Comparison of ENCODE assay signal across 17 cellular contexts in the genomic region with DNA sequence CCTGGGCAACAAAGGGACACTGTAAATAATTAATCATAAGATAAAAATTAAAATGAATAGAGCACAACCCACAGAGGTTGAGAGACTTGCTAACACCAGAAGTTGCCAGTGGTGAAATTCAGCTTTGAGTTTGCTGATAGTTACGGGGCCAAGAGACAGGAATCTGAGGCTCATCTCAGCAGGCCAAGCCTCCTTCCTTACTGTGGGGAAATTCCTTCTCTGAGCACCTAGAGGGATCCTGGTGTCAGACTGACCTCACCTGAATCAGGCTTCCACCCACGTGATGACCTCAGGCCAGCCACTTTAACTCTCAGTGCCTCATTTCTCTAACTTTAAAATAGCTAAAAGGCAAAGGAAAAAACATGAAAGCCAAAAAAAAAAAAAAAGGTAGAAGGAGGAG. TPM values are rescaled to one million over a fixed set of nuclear protein-coding genes. Genes with fewer than 3 reads are reported as not detected.
DNase-seq lines count a peak whose midpoint lies in the region; TF ChIP-seq lines count a peak whose summit lies in the region.
"Had no signal": no experiment of that assay in that cellular context is flagged by ENCODE, and none has a peak within 500 bp of the region (broad histone marks: within the 10 kb centered on the region; RNA-seq: fewer than 3 reads in every experiment).

No MANE protein-coding gene starts in this region.

- H3K9me2 ChIP-seq in PC-9 (ENCODE audit: insufficient read depth), result no peaks in the 10 kb centered on the region

- no peaks in the 10 kb centered on the region for H4K20me1 ChIP-seq in PC-9 (ENCODE audit: insufficient read depth)

- H3K36me3 ChIP-seq in Caco-2 (ENCODE audit: control insufficient read depth, insufficient read depth, low read length) (no peaks in the 10 kb centered on the region), PC-9 (ENCODE audit: low read depth) (no peaks in the 10 kb centered on the region), esophagus (ENCODE audit: control insufficient read depth in 2 of 2, insufficient read depth in 2 of 2, low read length in 1 of 2) (no peaks in the 10 kb centered on the region), A673 (ENCODE audit: insufficient read depth, low read length, poor library complexity, severe bottlenecking) (no peaks in the 10 kb centered on the region)

- peak overlapping the region; percentile 85 for H3K27ac Mint-ChIP-seq in Caco-2 (ENCODE audit: unreplicated experiment)
- H3K27ac Mint-ChIP-seq in mesothelial cell of epicardium, result peak overlapping the region; percentile 41

- no peaks in the 10 kb centered on the region for H3K27me3 ChIP-seq in Caco-2 (replicated peaks; ENCODE audit: control insufficient read depth, insufficient read depth, low read length)
- no peaks in the 10 kb centered on the region for H3K27me3 ChIP-seq in PC-9 (ENCODE audit: insufficient read depth, low read depth)
- H3K27me3 ChIP-seq in esophagus (ENCODE audit: control insufficient read depth in 1 of 2, insufficient read depth in 2 of 2, low read length in 2 of 2), result no peaks in the 10 kb centered on the region
- H3K27me3 ChIP-seq in A673 (replicated peaks; ENCODE audit: insufficient read depth, low read depth, low read length, poor library complexity), result no peaks in the 10 kb centered on the region

- intact Hi-C loops in Caco-2 (cut with micrococcal nuclease; ENCODE audit: unreplicated experiment), result loop anchor here (2.0 to 5.0 kb wide), 2 partner anchors 118 to 183 kb away; partner anchors contain the start of genes PMM2 and TMEM186
- intact Hi-C loops in PC-9 (cut with micrococcal nuclease; ENCODE audit: unreplicated experiment), result loop anchor here (2.0 to 5.0 kb wide), 2 partner anchors 118 to 203 kb away; partner anchors contain the start of genes LITAFD, PMM2 and TMEM186
- intact Hi-C loops in A673 (cut with micrococcal nuclease; ENCODE audit: unreplicated experiment), result no loop called here

- H3K9me3 ChIP-seq in Caco-2 (no peaks in the 10 kb centered on the region), PC-9 (ENCODE audit: insufficient read depth, low read depth) (no peaks in the 10 kb centered on the region), esophagus (ENCODE audit: control insufficient read depth in 2 of 2, insufficient read depth in 1 of 2, low read depth in 1 of 2, low read length in 1 of 2) (no peaks in the 10 kb centered on the region), A673 (ENCODE audit: low read depth, low read length, poor library complexity, severe bottlenecking) (no peaks in the 10 kb centered on the region)

- peaks cover 34% of the 10 kb centered on the region for H3F3A ChIP-seq in PC-9 (ENCODE audit: insufficient read depth, low read depth)

- peaks cover 10% of the 10 kb centered on the region for H3K9me3 Mint-ChIP-seq in Caco-2 (ENCODE audit: unreplicated experiment)
- peaks cover 5% of the 10 kb centered on the region for H3K9me3 Mint-ChIP-seq in mesothelial cell of epicardium

- CTCF ChIA-PET in Caco-2 (lab: Charles Lee) (interaction anchor here (1.6 kb wide), 1 partner anchor 112 kb away, joined by 5 read pairs; no protein-coding TSS in a partner anchor), PC-9 (lab: Charles Lee) (interaction anchor here (0.6 kb wide), 1 partner anchor 394 kb away, joined by 7 read pairs; no protein-coding TSS in a partner anchor), A673 (lab: Charles Lee) (no interaction called here)

- H3K4me1 ChIP-seq in Caco-2 (peaks cover 48% of the 10 kb centered on the region), PC-9 (replicated peaks; ENCODE audit: insufficient read depth) (peaks cover 64% of the 10 kb centered on the region), esophagus (ENCODE audit: control insufficient read depth in 2 of 2, insufficient read depth in 2 of 2, low read length in 1 of 2) (peaks cover 3 to 18% of the 10 kb centered on the region in 2 donors), A673 (ENCODE audit: insufficient read depth, low read length, poor library complexity, severe bottlenecking) (peaks cover 12% of the 10 kb centered on the region)

- POLR2A ChIA-PET in Caco-2 (lab: Charles Lee) (no interaction called here), PC-9 (lab: Charles Lee; ENCODE audit: unreplicated experiment) (interaction anchor here (0.5 to 0.6 kb wide), 3 partner anchors 57 to 130 kb away, joined by 3 to 5 read pairs (median 3); no protein-coding TSS in a partner anchor), A673 (lab: Charles Lee; ENCODE audit: low non-redundant PET) (no interaction called here)

- H3K4me2 ChIP-seq in PC-9, result peak overlapping the region; percentile 55
- H3K4me2 ChIP-seq: KMS-11 had no signal

- H3K36me3 Mint-ChIP-seq in Caco-2 (ENCODE audit: insufficient read depth, unreplicated experiment) (peaks cover 32% of the 10 kb centered on the region), mesothelial cell of epicardium (peaks cover 3% of the 10 kb centered on the region)

- BruUV-seq in Caco-2 (replicated peaks; lab: Mats Ljungman, UMichigan), result no TSS peak
- no TSS peak for BruUV-seq in PC-9 (replicated peaks; lab: Mats Ljungman, UMichigan)
- BruUV-seq in A673 (replicated peaks; lab: Mats Ljungman, UMichigan), result no TSS peak

- no peaks in the 10 kb centered on the region for H3K79me2 ChIP-seq in PC-9 (ENCODE audit: low read depth)

- no peaks in the 10 kb centered on the region for H3K27me3 Mint-ChIP-seq in Caco-2 (ENCODE audit: insufficient read depth, unreplicated experiment)
- no peaks in the 10 kb centered on the region for H3K27me3 Mint-ChIP-seq in mesothelial cell of epicardium (ENCODE audit: low read depth)

- peak; percentile 43 to 46 for DNase-seq in Caco-2
- DNase-seq in PC-9, result peak; percentile 50 to 77
- DNase-seq in mesothelial cell of epicardium (ENCODE audit: low spot score in 2 of 2, unreplicated experiment in 2 of 2), result no peak
- DNase-seq in hippocampal formation (lab: John Stamatoyannopoulos, UW), result no peak
- no peak for DNase-seq in cerebellar cortex (ENCODE audit: low spot score)
- DNase-seq in A673 (ENCODE audit: low spot score), result no peak
- DNase-seq in NCI-H1417 treated with DMSO at 0.1 percent for 48 hours (lab: John Stamatoyannopoulos, UW), result no peak
- DNase-seq: H7, NCI-H1048, NCI-H146, NCI-H2081, NCI-H510A treated with DMSO at 0.1 percent for 48 hours, NCI-H82, Right ventricle myocardium superior had no signal

- H3K4me1 Mint-ChIP-seq in Caco-2 (ENCODE audit: low read depth, unreplicated experiment) (peaks cover 25% of the 10 kb centered on the region), mesothelial cell of epicardium (peaks cover 48% of the 10 kb centered on the region)

- no peak for TF ChIP-seq CTCF in Caco-2 (IDR thresholded peaks at IDR 0.05; ENCODE audit: insufficient read depth in 1 of 2, low read depth in 1 of 2, low read length in 1 of 2, severe bottlenecking in 1 of 2, unreplicated experiment in 1 of 2)
- TF ChIP-seq CTCF in PC-9 (conservative IDR thresholded peaks at IDR 0.05), result no peak
- no peak for TF ChIP-seq CTCF in mesothelial cell of epicardium (IDR thresholded peaks at IDR 0.05; ENCODE audit: unreplicated experiment)
- no peak for TF ChIP-seq CTCF in A673 (conservative IDR thresholded peaks at IDR 0.05; ENCODE audit: low read depth, low read length)

- H2AFZ ChIP-seq in PC-9, result no peak overlapping the region

- WGBS in esophagus, 2 donors, result 62 to 72% methylated on average over 2 of the region's 2 CpGs

- H3K4me3 ChIP-seq in Caco-2 (ENCODE audit: low read depth, low read length) (no peak overlapping the region), PC-9 (no peak overlapping the region), esophagus (ENCODE audit: low read depth in 1 of 2, low read length in 2 of 2) (no peak overlapping the region), A673 (ENCODE audit: low read depth, low read length, poor library complexity, severe bottlenecking) (no peak overlapping the region)

- peak overlapping the region; percentile 88 for H3K27ac ChIP-seq in PC-9
- peak overlapping the region; percentile 43 to 71 for H3K27ac ChIP-seq in esophagus (ENCODE audit: low read depth in 2 of 2, low read length in 1 of 2)
- H3K27ac ChIP-seq in A673 (ENCODE audit: low read depth, low read length, poor library complexity, severe bottlenecking), result no peak overlapping the region
- H3K27ac ChIP-seq: C4-2B, KMS-11 had no signal

- peak overlapping the region; percentile 36 for H3K4me3 Mint-ChIP-seq in Caco-2 (ENCODE audit: unreplicated experiment)
- H3K4me3 Mint-ChIP-seq in mesothelial cell of epicardium, result no peak overlapping the region

RNA-seq across cellular contexts. Expression of gene ABAT, which starts 4.7 kb away (rescaled TPM):
- total RNA-seq in Caco-2 (2022) (28.8 and 34.9 TPM in 2 replicates), PC-9 (2021) (8.6 and 12.9 TPM in 2 replicates), mesothelial cell of epicardium (20.7 to 21.6 TPM (median 21.4 TPM) in 3 replicates), A673 (2021) (6.9 and 8.6 TPM in 2 replicates)
- 1 to 10 TPM; 4.6 to 9.5 TPM for polyA plus RNA-seq in esophagus

RNA-seq across cellular contexts. Expression of gene METTL22, which starts 57.7 kb away (rescaled TPM):
- total RNA-seq in Caco-2 (2022), result 35.3 and 39.8 TPM in 2 replicates
- total RNA-seq in PC-9 (2021), result 62.2 and 79.2 TPM in 2 replicates
- 10 to 100 TPM; 12.3 to 16.6 TPM for polyA plus RNA-seq in esophagus
- 57.3 to 65.8 TPM (median 63.3 TPM) in 3 replicates for total RNA-seq in mesothelial cell of epicardium
- 91.2 and 116 TPM in 2 replicates for total RNA-seq in A673 (2021)

Comparison
In these comparisons a context has a peak if more than half of its experiments do, and no peak if none do; other contexts are left out.
1. DNase-seq: peak in Caco-2 (2 of 2) and PC-9 (2 of 2); none in mesothelial cell of epicardium (0 of 2), hippocampal formation (0 of 2), cerebellar cortex (single experiment), A673 (single experiment) and NCI-H1417 treated with DMSO at 0.1 percent for 48 hours (single experiment).